ENCODE assay signal across 12 cellular contexts in the genomic region with DNA sequence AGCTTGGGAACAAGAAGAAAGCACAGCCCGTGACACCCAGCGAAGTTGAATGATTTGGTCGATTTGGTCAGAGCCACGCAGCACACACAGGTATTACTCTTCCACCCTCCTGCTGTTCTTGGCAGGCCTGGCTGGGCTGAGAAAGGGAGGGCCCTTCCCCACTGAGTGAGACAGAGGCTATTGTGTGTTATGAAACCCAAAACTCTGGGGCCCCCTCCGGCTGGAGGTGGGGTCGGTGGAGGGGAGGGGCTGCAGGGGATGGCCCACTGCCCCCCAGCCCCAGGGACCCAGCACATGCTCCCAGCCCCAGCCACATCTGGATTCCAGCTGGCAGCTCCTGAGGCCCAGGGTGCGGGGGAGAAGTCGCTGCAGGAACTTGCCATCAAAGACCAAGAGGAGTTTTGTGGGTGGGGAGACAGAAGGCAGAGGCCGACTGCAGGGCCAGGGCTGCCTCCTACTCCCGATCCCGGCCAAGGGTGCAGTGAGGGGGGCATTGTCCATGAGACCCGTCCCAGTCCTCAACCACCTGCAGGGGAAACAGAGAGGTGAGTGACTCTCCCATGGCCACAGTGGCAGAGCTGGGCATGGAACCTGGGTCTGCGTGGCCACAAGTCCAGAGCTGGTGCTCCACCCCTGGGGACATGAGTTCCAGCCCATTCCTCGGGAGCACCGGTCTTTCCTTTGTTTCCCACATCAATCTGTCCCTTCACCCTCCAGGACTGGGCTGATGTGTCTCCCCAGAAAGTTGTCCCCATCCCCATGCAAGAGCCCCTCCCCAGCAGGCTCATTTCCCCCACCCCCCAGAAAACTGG. TPM values are rescaled to one million over a fixed set of nuclear protein-coding genes. Genes with fewer than 3 reads are reported as not detected.
DNase-seq lines count a peak whose midpoint lies in the region; ATAC-seq and TF ChIP-seq lines count a peak whose summit lies in the region.
"Had no signal": no experiment of that assay in that cellular context is flagged by ENCODE, and none has a peak within 500 bp of the region (broad histone marks: within the 10 kb centered on the region; RNA-seq: fewer than 3 reads in every experiment).

No MANE protein-coding gene starts in this region.

- no peaks in the 10 kb centered on the region for H3K36me3 ChIP-seq in Caco-2 (ENCODE audit: control insufficient read depth, insufficient read depth, low read length)
- H3K36me3 ChIP-seq: adrenal gland, stomach had no signal

- TF ChIP-seq CTCF in astrocyte of the spinal cord (IDR thresholded peaks at IDR 0.05; ENCODE audit: low read depth, low read length): no peak
- no peak for TF ChIP-seq CTCF in Caco-2 (IDR thresholded peaks at IDR 0.05; ENCODE audit: insufficient read depth in 1 of 2, low read depth in 1 of 2, low read length in 1 of 2, severe bottlenecking in 1 of 2, unreplicated experiment in 1 of 2)

- intact Hi-C loops in Caco-2 (cut with micrococcal nuclease; ENCODE audit: unreplicated experiment): no loop called here

- no peaks in the 10 kb centered on the region for H3K9me3 Mint-ChIP-seq in stimulated activated naive CD8-positive, alpha-beta T cell treated with anti-CD3 and anti-CD28 coated beads, Interleukin-15, amount 100 ng/mL, for 72 hours
- H3K9me3 Mint-ChIP-seq in Caco-2 (ENCODE audit: unreplicated experiment): no peaks in the 10 kb centered on the region

- H3K4me3 ChIP-seq in astrocyte of the spinal cord (ENCODE audit: low read depth, low read length) (no peak overlapping the region), Caco-2 (ENCODE audit: low read depth, low read length) (no peak overlapping the region)
- H3K4me3 ChIP-seq: adrenal gland, stomach had no signal

- DNase-seq in stimulated activated naive CD8-positive, alpha-beta T cell treated with anti-CD3 and anti-CD28 coated beads, Interleukin-15, amount 100 ng/mL, for 72 hours: no peak
- DNase-seq in stimulated activated naive CD8-positive, alpha-beta T cell treated with anti-CD3 and anti-CD28 coated beads, Interleukin-15, Interleukin-2, amounts not matched to agents 100 U/mL and 50 U/mL, for 24 hours: no peak
- DNase-seq in astrocyte of the spinal cord (ENCODE audit: low read depth, low spot score) (peak; percentile 67), iPS-NIHi11 (ENCODE audit: low spot score) (peak; percentile 68), Caco-2 (no peak), iPS-NIHi7 (ENCODE audit: extremely low spot score) (no peak), HPDE6-E6E7 (ENCODE audit: extremely low spot score) (no peak)
- DNase-seq: adrenal gland; NCI-H1105 treated with DMSO at 0.1 percent for 48 hours; stimulated activated CD4-positive, alpha-beta T cell treated with anti-CD3 and anti-CD28 coated beads, Interleukin-1b, Interleukin-23, amount 100 ng/mL, for 48 hours; stomach had no signal

- H3K27me3 Mint-ChIP-seq in stimulated activated naive CD8-positive, alpha-beta T cell treated with anti-CD3 and anti-CD28 coated beads, Interleukin-15, amount 100 ng/mL, for 72 hours: peaks cover 11% of the 10 kb centered on the region
- peaks cover 4% of the 10 kb centered on the region for H3K27me3 Mint-ChIP-seq in Caco-2 (ENCODE audit: insufficient read depth, unreplicated experiment)

- POLR2A ChIA-PET in Caco-2 (lab: Charles Lee): no interaction called here

- no peaks in the 10 kb centered on the region for H3K4me1 ChIP-seq in Caco-2
- H3K4me1 ChIP-seq: adrenal gland, stomach had no signal

- no peak overlapping the region for H3K27ac Mint-ChIP-seq in stimulated activated naive CD8-positive, alpha-beta T cell treated with anti-CD3 and anti-CD28 coated beads, Interleukin-15, amount 100 ng/mL, for 72 hours
- no peak overlapping the region for H3K27ac Mint-ChIP-seq in Caco-2 (ENCODE audit: unreplicated experiment)

- peak; percentile 43 for ATAC-seq in stimulated activated naive CD8-positive, alpha-beta T cell treated with anti-CD3 and anti-CD28 coated beads, Interleukin-15, amount 100 ng/mL, for 72 hours
- ATAC-seq in stimulated activated naive CD8-positive, alpha-beta T cell treated with anti-CD3 and anti-CD28 coated beads, Interleukin-15, Interleukin-2, amounts not matched to agents 100 U/mL and 50 U/mL, for 24 hours: no peak
- no peak for ATAC-seq in HG03565 (IDR thresholded peaks at IDR 0.05; ENCODE audit: unreplicated experiment)

- H3K9me3 ChIP-seq in Caco-2: no peaks in the 10 kb centered on the region
- H3K9me3 ChIP-seq: adrenal gland, stomach had no signal

- no peaks in the 10 kb centered on the region for H3K27me3 ChIP-seq in Caco-2 (replicated peaks; ENCODE audit: control insufficient read depth, insufficient read depth, low read length)
- H3K27me3 ChIP-seq: adrenal gland had no signal

- H3K4me1 Mint-ChIP-seq in stimulated activated naive CD8-positive, alpha-beta T cell treated with anti-CD3 and anti-CD28 coated beads, Interleukin-15, amount 100 ng/mL, for 72 hours: no peaks in the 10 kb centered on the region
- no peaks in the 10 kb centered on the region for H3K4me1 Mint-ChIP-seq in Caco-2 (ENCODE audit: low read depth, unreplicated experiment)

- no TSS peak for BruUV-seq in Caco-2 (replicated peaks; lab: Mats Ljungman, UMichigan)

- no peak overlapping the region for H3K4me3 Mint-ChIP-seq in stimulated activated naive CD8-positive, alpha-beta T cell treated with anti-CD3 and anti-CD28 coated beads, Interleukin-15, amount 100 ng/mL, for 72 hours
- H3K4me3 Mint-ChIP-seq in Caco-2 (ENCODE audit: unreplicated experiment): no peak overlapping the region

- no peaks in the 10 kb centered on the region for H3K36me3 Mint-ChIP-seq in Caco-2 (ENCODE audit: insufficient read depth, unreplicated experiment)

- in situ Hi-C loops in astrocyte of the spinal cord (cut with HindIII; ENCODE audit: low sequenced_read_pairs): no loop called here

- CTCF ChIA-PET in Caco-2 (lab: Charles Lee): no interaction called here

RNA-seq across cellular contexts. Expression of gene TMEM119, which starts 8.7 kb away (rescaled TPM):
- not detected in 2 replicates for total RNA-seq in Caco-2 (2022)

RNA-seq across cellular contexts. Expression of gene ISCU, which starts 26.8 kb away (rescaled TPM):
- 70.1 and 86.9 TPM in 2 replicates for total RNA-seq in Caco-2 (2022)

RNA-seq across cellular contexts. Expression of gene SART3, which starts 28.3 kb away (rescaled TPM):
- 77.3 and 79.2 TPM in 2 replicates for total RNA-seq in Caco-2 (2022)

RNA-seq across cellular contexts. Expression of gene SELPLG, which starts 44.5 kb away (rescaled TPM):
- 0.23 and 0.44 TPM in 2 replicates for total RNA-seq in Caco-2 (2022)

Comparison
In these comparisons a context has a peak if more than half of its experiments do, and no peak if none do; other contexts are left out.
1. DNase-seq: peak in astrocyte of the spinal cord (single experiment) and iPS-NIHi11 (single experiment); none in stimulated activated naive CD8-positive, alpha-beta T cell treated with anti-CD3 and anti-CD28 coated beads, Interleukin-15, amount 100 ng/mL, for 72 hours (0 of 2), stimulated activated naive CD8-positive, alpha-beta T cell treated with anti-CD3 and anti-CD28 coated beads, Interleukin-15, Interleukin-2, amounts not matched to agents 100 U/mL and 50 U/mL, for 24 hours (single experiment), Caco-2 (0 of 2), iPS-NIHi7 (single experiment) and HPDE6-E6E7 (single experiment).